In genomic region chr1:34354367-34354766, GRCh38 we compare ENCODE assay signal across 19 cellular contexts.
DNase-seq lines count a peak whose midpoint lies in the region; ATAC-seq, FAIRE-seq and TF ChIP-seq lines count a peak whose summit lies in the region.
"Had no signal": no experiment of that assay in that cellular context is flagged by ENCODE, and none has a peak within 500 bp of the region (broad histone marks: within the 10 kb centered on the region; RNA-seq: fewer than 3 reads in every experiment).

No MANE protein-coding gene starts in this region.

- H3K9me3 ChIP-seq in H9 (ENCODE audit: control insufficient read depth, low read depth, low read length): no peaks in the 10 kb centered on the region
- no peaks in the 10 kb centered on the region for H3K9me3 ChIP-seq in H1 (ENCODE audit: insufficient read depth in 2 of 2, low read depth in 1 of 2, low read length in 1 of 2)

- TF ChIP-seq CTCF in GM20000 (IDR thresholded peaks at IDR 0.05; ENCODE audit: extremely low read depth, missing control alignments) (peak; percentile 4), H9 (conservative IDR thresholded peaks at IDR 0.05) (peak; percentile 33; the same call in 1 of the 3 replicates), H1 (IDR thresholded peaks at IDR 0.05; ENCODE audit: control extremely low read depth in 1 of 3, insufficient read depth in 1 of 3, low read depth in 1 of 3, low read length in 3 of 3) (peak in 1 of 3 experiments; percentile 23; a peak in 1 of 4 replicates)

- intact Hi-C loops in sciatic nerve (cut with DNase I): no loop called here

- H3K23me2 ChIP-seq in H9 (ENCODE audit: insufficient read length, low read depth, low read length, poor library complexity, severe bottlenecking) (no peaks in the 10 kb centered on the region), H1 (ENCODE audit: low read depth, low read length) (no peaks in the 10 kb centered on the region)

- H3K4me2 ChIP-seq in H9 (ENCODE audit: insufficient read depth, insufficient read length, low read length) (no peak overlapping the region), H1 (ENCODE audit: insufficient read depth in 1 of 2, low read depth in 2 of 2, low read length in 2 of 2) (no peak overlapping the region)
- H3K4me2 ChIP-seq: BLaER1 treated with 17β-estradiol and CSF1 and Interleukin-3, amounts not matched to agents 10 nM and 100 nM had no signal

- FAIRE-seq in H1 (lab: Jason Lieb, UNC): peak; percentile 36
- FAIRE-seq: GM12878, H54, HepG2 had no signal

- no peak overlapping the region for H3K4me3 ChIP-seq in H1 (ENCODE audit: extremely low read depth in 1 of 4, insufficient read depth in 2 of 4, low read depth in 3 of 4, low read length in 4 of 4)
- H3K4me3 ChIP-seq: BLaER1 treated with 17β-estradiol and CSF1 and Interleukin-3, amounts not matched to agents 10 nM and 100 nM; GM12878 had no signal

- H4K20me1 ChIP-seq in H9 (ENCODE audit: control insufficient read depth, insufficient read depth, insufficient read length) (no peaks in the 10 kb centered on the region), H1 (replicated peaks in 1 of 2; ENCODE audit: control insufficient read depth in 1 of 2, insufficient read depth in 2 of 2, low read length in 2 of 2) (no peaks in the 10 kb centered on the region)
- H4K20me1 ChIP-seq: BLaER1 treated with 17β-estradiol and CSF1 and Interleukin-3, amounts not matched to agents 10 nM and 100 nM had no signal

- H3K27ac ChIP-seq in H9 (ENCODE audit: insufficient read length, low read depth, low read length) (no peak overlapping the region), H1 (ENCODE audit: low read depth, low read length) (no peak overlapping the region)
- H3K27ac ChIP-seq: BLaER1 treated with 17β-estradiol and CSF1 and Interleukin-3, amounts not matched to agents 10 nM and 100 nM had no signal

- H3K14ac ChIP-seq in H9 (ENCODE audit: insufficient read depth, low read length) (no peak overlapping the region), H1 (ENCODE audit: insufficient read length) (no peak overlapping the region)

- TF ChIP-seq POLR2A in H1 (IDR thresholded peaks at IDR 0.05; ENCODE audit: control extremely low read depth in 1 of 2, low read depth in 2 of 2, low read length in 2 of 2): no peak

- peaks cover 16% of the 10 kb centered on the region for H3K27me3 Mint-ChIP-seq in H9 (ENCODE audit: low read depth)

- no peak overlapping the region for H3K56ac ChIP-seq in H9 (ENCODE audit: insufficient read length, low read depth, low read length)
- H3K56ac ChIP-seq in H1 (replicated peaks; ENCODE audit: insufficient read length, low read depth, low read length): no peak overlapping the region

- no peak overlapping the region for H3K23ac ChIP-seq in H9 (ENCODE audit: insufficient read length, low read depth, low read length)
- H3K23ac ChIP-seq in H1 (ENCODE audit: insufficient read length): no peak overlapping the region

- TF ChIP-seq EP300 in H1 (IDR thresholded peaks at IDR 0.05; ENCODE audit: borderline replicate concordance in 1 of 2, low read depth in 2 of 2, low read length in 2 of 2): no peak

- H3K9ac ChIP-seq in H9 (ENCODE audit: extremely low read depth, insufficient read length, low read length): no peak overlapping the region
- H3K9ac ChIP-seq in H1 (replicated peaks in 1 of 4; ENCODE audit: extremely low read depth in 1 of 4, low read depth in 3 of 4, low read length in 3 of 4): no peak overlapping the region; a peak in 1 of 7 replicates
- H3K9ac ChIP-seq: BLaER1 treated with 17β-estradiol and CSF1 and Interleukin-3, amounts not matched to agents 10 nM and 100 nM had no signal

- no peak for DNase-seq in GM20000 (ENCODE audit: low spot score)
- no peak for DNase-seq in H9
- no peak for DNase-seq in H1 (ENCODE audit: low read depth in 1 of 2, low spot score in 2 of 2)
- DNase-seq in iPS-NIHi7 (ENCODE audit: extremely low spot score): peak; percentile 20
- no peak for DNase-seq in mesenteric fat pad (ENCODE audit: low spot score)
- no peak for DNase-seq in middle frontal gyrus (ENCODE audit: extremely low spot score, low spot score)
- no peak for DNase-seq in sciatic nerve (ENCODE audit: low spot score)
- DNase-seq: Calu3; CD8-positive, alpha-beta T cell; DMS79 treated with DMSO at 0.1 percent for 48 hours; GF-D8; KBM-7 had no signal

- H2AK5ac ChIP-seq in H9 (ENCODE audit: insufficient read length, low read length) (no peak overlapping the region), H1 (ENCODE audit: low read depth, low read length) (no peak overlapping the region)

- H3K27ac Mint-ChIP-seq in H9: no peak overlapping the region
- H3K27ac Mint-ChIP-seq: B cell; CD8-positive, alpha-beta T cell; IgD-negative memory B cell had no signal

- H3K4ac ChIP-seq in H9 (ENCODE audit: low read depth, low read length): no peak overlapping the region
- H3K4ac ChIP-seq in H1 (replicated peaks; ENCODE audit: insufficient read length, low read depth, low read length): no peak overlapping the region

- H3K27me3 ChIP-seq in H9 (ENCODE audit: insufficient read depth, low read length): no peaks in the 10 kb centered on the region
- no peaks in the 10 kb centered on the region for H3K27me3 ChIP-seq in H1 (replicated peaks in 1 of 4; ENCODE audit: control insufficient read depth in 3 of 4, extremely low read depth in 1 of 4, insufficient read depth in 3 of 4, low read length in 3 of 4)
- H3K27me3 ChIP-seq: BLaER1 treated with 17β-estradiol and CSF1 and Interleukin-3, amounts not matched to agents 10 nM and 100 nM had no signal

- WGBS in H9 (ENCODE audit: extremely low coverage, insufficient read length, low lambda C conversion rate): no CpG with 5 or more reads among the region's 2 CpGs
- WGBS in H1 (ENCODE audit: extremely low coverage in 1 of 2, insufficient coverage in 1 of 2, insufficient read length in 1 of 2, insufficient replicate concordance in 2 of 2, low coverage in 1 of 2, low lambda C conversion rate in 2 of 2, missing lambda C conversion rate in 1 of 2), 2 experiments: 72% methylated on average over 2 of the region's 2 CpGs; no CpG with 5 or more reads in 1 of the 2 experiments

- TF ChIP-seq RAD21 in H1 (IDR thresholded peaks at IDR 0.05 in 1 of 2, conservative IDR thresholded peaks at IDR 0.05 in 1 of 2; ENCODE audit: low read depth in 2 of 2, low read length in 2 of 2): peak in 1 of 2 experiments; percentile 26; a peak in 2 of 4 replicates

- CTCF ChIA-PET in H1 (lab: Charles Lee; ENCODE audit: partially characterized antibody): interaction anchor here (0.7 to 2.0 kb wide), 6 partner anchors 10 to 38 kb away, joined by 3 to 5 read pairs (median 3); no protein-coding TSS in a partner anchor

- H3K79me2 ChIP-seq in H9 (ENCODE audit: insufficient read depth, low read length) (no peaks in the 10 kb centered on the region), H1 (ENCODE audit: control insufficient read depth in 1 of 2, insufficient read depth in 2 of 2, low read length in 2 of 2) (no peaks in the 10 kb centered on the region)

- no peak overlapping the region for H2BK120ac ChIP-seq in H9 (ENCODE audit: low read depth, low read length, poor library complexity, severe bottlenecking)
- H2BK120ac ChIP-seq in H1 (replicated peaks; ENCODE audit: low read depth, low read length): no peak overlapping the region

- H3K4me1 ChIP-seq in H9 (ENCODE audit: insufficient read depth, low read length) (no peaks in the 10 kb centered on the region), H1 (replicated peaks in 1 of 4; ENCODE audit: control insufficient read depth in 3 of 4, insufficient read depth in 4 of 4, low read length in 3 of 4) (no peaks in the 10 kb centered on the region)
- H3K4me1 ChIP-seq: BLaER1 treated with 17β-estradiol and CSF1 and Interleukin-3, amounts not matched to agents 10 nM and 100 nM had no signal

- no peak overlapping the region for H4K8ac ChIP-seq in H9 (replicated peaks; ENCODE audit: insufficient read length, low read depth, low read length)
- no peak overlapping the region; the same call in 1 of the 2 replicates for H4K8ac ChIP-seq in H1 (ENCODE audit: extremely low read depth, insufficient read depth, low read length)

- H2BK20ac ChIP-seq in H9 (ENCODE audit: low read depth, low read length, poor library complexity, severe bottlenecking) (no peak overlapping the region), H1 (ENCODE audit: low read length) (no peak overlapping the region)

- no peak for ATAC-seq in sciatic nerve
- no peak for ATAC-seq in HG03565 (IDR thresholded peaks at IDR 0.05; ENCODE audit: unreplicated experiment)
- ATAC-seq: CD8-positive, alpha-beta T cell; GM12878; HepG2 had no signal

- H2AFZ ChIP-seq in H9 (ENCODE audit: low read length) (no peak overlapping the region), H1 (ENCODE audit: low read length) (no peak overlapping the region)

- H3K9me3 Mint-ChIP-seq in H9: no peaks in the 10 kb centered on the region
- H3K9me3 Mint-ChIP-seq: CD8-positive, alpha-beta T cell; IgD-negative memory B cell had no signal

- H3K4me3 Mint-ChIP-seq in H9: no peak overlapping the region
- H3K4me3 Mint-ChIP-seq: B cell; CD8-positive, alpha-beta T cell; IgD-negative memory B cell had no signal

- H3K18ac ChIP-seq in H9 (ENCODE audit: insufficient read length, low read depth, low read length) (no peak overlapping the region), H1 (ENCODE audit: extremely low read depth, low read length) (no peak overlapping the region)

- H3K36me3 ChIP-seq in H1 (ENCODE audit: control insufficient read depth in 2 of 4, insufficient read depth in 4 of 4, low read length in 3 of 4): no peaks in the 10 kb centered on the region
- H3K36me3 ChIP-seq: BLaER1 treated with 17β-estradiol and CSF1 and Interleukin-3, amounts not matched to agents 10 nM and 100 nM had no signal

- peaks cover 11 to 14% of the 10 kb centered on the region in 2 experiments; a peak in 3 of 4 replicates for H3K4me1 Mint-ChIP-seq in H9
- H3K4me1 Mint-ChIP-seq: B cell, IgD-negative memory B cell had no signal

- H2BK15ac ChIP-seq in H9 (ENCODE audit: low read depth, low read length) (no peak overlapping the region), H1 (ENCODE audit: low read length) (no peak overlapping the region)

- H2BK5ac ChIP-seq in H9 (ENCODE audit: insufficient read length, low read length): no peak overlapping the region
- no peak overlapping the region for H2BK5ac ChIP-seq in H1 (ENCODE audit: low read depth, low read length)

- H3T11ph ChIP-seq in H9 (ENCODE audit: low read length): no peak overlapping the region

- H4K5ac ChIP-seq in H9 (ENCODE audit: insufficient read length, low read depth, low read length) (no peak overlapping the region), H1 (ENCODE audit: insufficient read length, low read depth, low read length) (no peak overlapping the region)

- no peak overlapping the region for H2BK12ac ChIP-seq in H9 (ENCODE audit: insufficient read length, low read depth, low read length)
- H2BK12ac ChIP-seq in H1 (ENCODE audit: low read depth, low read length): no peak overlapping the region

- H3K79me1 ChIP-seq in H9 (ENCODE audit: insufficient read depth, low read depth, low read length, poor library complexity, severe bottlenecking) (no peaks in the 10 kb centered on the region), H1 (ENCODE audit: low read depth, low read length) (no peaks in the 10 kb centered on the region)

- POLR2A ChIA-PET in H1 (lab: Charles Lee; ENCODE audit: partially characterized antibody): no interaction called here

- H3K36me3 Mint-ChIP-seq in H9 (ENCODE audit: insufficient read depth in 1 of 3, low read depth in 3 of 3): no peaks in the 10 kb centered on the region
- H3K36me3 Mint-ChIP-seq: CD8-positive, alpha-beta T cell; IgD-negative memory B cell had no signal

- H4K91ac ChIP-seq in H9 (ENCODE audit: insufficient read length, low read depth, low read length): no peak overlapping the region
- H4K91ac ChIP-seq in H1 (replicated peaks; ENCODE audit: insufficient read length, low read length): no peak overlapping the region
